Comparison of ENCODE assay signal across 15 cellular contexts in genomic region chr10:114311496-114312195, GRCh38.
DNase-seq lines count a peak whose midpoint lies in the region; ATAC-seq and TF ChIP-seq lines count a peak whose summit lies in the region.
"Had no signal": no experiment of that assay in that cellular context is flagged by ENCODE, and none has a peak within 500 bp of the region (broad histone marks: within the 10 kb centered on the region; RNA-seq: fewer than 3 reads in every experiment).

No MANE protein-coding gene starts in this region.

- DNase-seq in activated naive CD8-positive, alpha-beta T cell treated with anti-CD3 and anti-CD28 coated beads, Interleukin-2, amount 10 ng/mL, durations not matched to agents 7 days and 5 days: no peak
- DNase-seq in activated naive CD8-positive, alpha-beta T cell treated with anti-CD3 and anti-CD28 coated beads, Interleukin-2, amount 50 U/mL, for 24 hours: no peak
- DNase-seq in coronary artery (ENCODE audit: low spot score) (peak; percentile 41), posterior vena cava (ENCODE audit: low spot score) (peak; percentile 46), mesothelial cell of epicardium (ENCODE audit: low spot score in 2 of 2, unreplicated experiment in 2 of 2) (no peak)
- DNase-seq in effector memory CD4-positive, alpha-beta T cell: no peak
- DNase-seq in activated T-cell treated with anti-CD3 and anti-CD28 coated beads, Interleukin-2, amount 50 U/mL, for 24 hours: no peak
- DNase-seq: 8988T; ACHN; CD4-positive, CD25-positive, alpha-beta regulatory T cell; DMS53; GF-D8; HCEC 1CT had no signal

- H3K36me3 Mint-ChIP-seq in activated naive CD8-positive, alpha-beta T cell treated with anti-CD3 and anti-CD28 coated beads, Interleukin-2, amount 10 ng/mL, durations not matched to agents 7 days and 5 days: no peaks in the 10 kb centered on the region
- no peaks in the 10 kb centered on the region for H3K36me3 Mint-ChIP-seq in activated naive CD8-positive, alpha-beta T cell treated with anti-CD3 and anti-CD28 coated beads, Interleukin-2, amount 50 U/mL, for 24 hours (ENCODE audit: low read depth)
- no peaks in the 10 kb centered on the region for H3K36me3 Mint-ChIP-seq in activated T-cell treated with anti-CD3 and anti-CD28 coated beads, Interleukin-2, amount 50 U/mL, for 24 hours (ENCODE audit: low read depth)
- H3K36me3 Mint-ChIP-seq in mesothelial cell of epicardium: no peaks in the 10 kb centered on the region
- H3K36me3 Mint-ChIP-seq: CD4-positive, CD25-positive, alpha-beta regulatory T cell had no signal

- H3K4me1 ChIP-seq in effector memory CD4-positive, alpha-beta T cell (ENCODE audit: control insufficient read depth, insufficient read depth, low read length, poor library complexity, severe bottlenecking): no peaks in the 10 kb centered on the region

- H3K4me1 Mint-ChIP-seq in activated naive CD8-positive, alpha-beta T cell treated with anti-CD3 and anti-CD28 coated beads, Interleukin-2, amount 10 ng/mL, durations not matched to agents 7 days and 5 days: no peaks in the 10 kb centered on the region
- peaks cover 7% of the 10 kb centered on the region for H3K4me1 Mint-ChIP-seq in activated naive CD8-positive, alpha-beta T cell treated with anti-CD3 and anti-CD28 coated beads, Interleukin-2, amount 50 U/mL, for 24 hours
- peaks cover 2% of the 10 kb centered on the region for H3K4me1 Mint-ChIP-seq in activated T-cell treated with anti-CD3 and anti-CD28 coated beads, Interleukin-2, amount 50 U/mL, for 24 hours (ENCODE audit: low read depth)
- H3K4me1 Mint-ChIP-seq in mesothelial cell of epicardium: peaks cover 9% of the 10 kb centered on the region

- H3K9me3 Mint-ChIP-seq in activated naive CD8-positive, alpha-beta T cell treated with anti-CD3 and anti-CD28 coated beads, Interleukin-2, amount 10 ng/mL, durations not matched to agents 7 days and 5 days: no peaks in the 10 kb centered on the region
- H3K9me3 Mint-ChIP-seq in activated naive CD8-positive, alpha-beta T cell treated with anti-CD3 and anti-CD28 coated beads, Interleukin-2, amount 50 U/mL, for 24 hours: no peaks in the 10 kb centered on the region
- H3K9me3 Mint-ChIP-seq in activated T-cell treated with anti-CD3 and anti-CD28 coated beads, Interleukin-2, amount 50 U/mL, for 24 hours: no peaks in the 10 kb centered on the region
- H3K9me3 Mint-ChIP-seq in mesothelial cell of epicardium: no peaks in the 10 kb centered on the region
- H3K9me3 Mint-ChIP-seq: CD4-positive, CD25-positive, alpha-beta regulatory T cell had no signal

- no peaks in the 10 kb centered on the region for H3K9me3 ChIP-seq in effector memory CD4-positive, alpha-beta T cell (ENCODE audit: control insufficient read depth, low read length)
- H3K9me3 ChIP-seq: BLaER1 treated with 17β-estradiol and CSF1 and Interleukin-3, amounts not matched to agents 10 nM and 100 nM had no signal

- H3K4me3 Mint-ChIP-seq in activated naive CD8-positive, alpha-beta T cell treated with anti-CD3 and anti-CD28 coated beads, Interleukin-2, amount 10 ng/mL, durations not matched to agents 7 days and 5 days: no peak overlapping the region
- H3K4me3 Mint-ChIP-seq in activated naive CD8-positive, alpha-beta T cell treated with anti-CD3 and anti-CD28 coated beads, Interleukin-2, amount 50 U/mL, for 24 hours: no peak overlapping the region
- H3K4me3 Mint-ChIP-seq in activated T-cell treated with anti-CD3 and anti-CD28 coated beads, Interleukin-2, amount 50 U/mL, for 24 hours: no peak overlapping the region
- H3K4me3 Mint-ChIP-seq in mesothelial cell of epicardium: no peak overlapping the region
- H3K4me3 Mint-ChIP-seq: CD4-positive, CD25-positive, alpha-beta regulatory T cell had no signal

- peak overlapping the region; percentile 63 for H3K27ac Mint-ChIP-seq in activated naive CD8-positive, alpha-beta T cell treated with anti-CD3 and anti-CD28 coated beads, Interleukin-2, amount 10 ng/mL, durations not matched to agents 7 days and 5 days
- H3K27ac Mint-ChIP-seq in activated naive CD8-positive, alpha-beta T cell treated with anti-CD3 and anti-CD28 coated beads, Interleukin-2, amount 50 U/mL, for 24 hours: no peak overlapping the region
- H3K27ac Mint-ChIP-seq in activated T-cell treated with anti-CD3 and anti-CD28 coated beads, Interleukin-2, amount 50 U/mL, for 24 hours: no peak overlapping the region
- H3K27ac Mint-ChIP-seq in mesothelial cell of epicardium: no peak overlapping the region

- TF ChIP-seq CTCF in coronary artery (IDR thresholded peaks at IDR 0.05) (no peak), mesothelial cell of epicardium (IDR thresholded peaks at IDR 0.05; ENCODE audit: unreplicated experiment) (no peak)

- no peak overlapping the region for H3K4me3 ChIP-seq in coronary artery
- no peak overlapping the region for H3K4me3 ChIP-seq in effector memory CD4-positive, alpha-beta T cell (ENCODE audit: insufficient read depth, low read depth, low read length, poor library complexity, severe bottlenecking)
- H3K4me3 ChIP-seq: BLaER1 treated with 17β-estradiol and CSF1 and Interleukin-3, amounts not matched to agents 10 nM and 100 nM had no signal

- no peaks in the 10 kb centered on the region for H3K27me3 ChIP-seq in effector memory CD4-positive, alpha-beta T cell (replicated peaks; ENCODE audit: control insufficient read depth, insufficient read depth, low read length, poor library complexity, severe bottlenecking)
- H3K27me3 ChIP-seq: BLaER1 treated with 17β-estradiol and CSF1 and Interleukin-3, amounts not matched to agents 10 nM and 100 nM had no signal

- intact Hi-C loops in posterior vena cava (cut with DNase I): no loop called here

- no peaks in the 10 kb centered on the region for H3K36me3 ChIP-seq in effector memory CD4-positive, alpha-beta T cell (ENCODE audit: control insufficient read depth, insufficient read depth, low read length)
- H3K36me3 ChIP-seq: BLaER1 treated with 17β-estradiol and CSF1 and Interleukin-3, amounts not matched to agents 10 nM and 100 nM had no signal

- POLR2A ChIA-PET in activated naive CD8-positive, alpha-beta T cell treated with anti-CD3 and anti-CD28 coated beads, Interleukin-2, amount 10 ng/mL, durations not matched to agents 7 days and 5 days (lab: Charles Lee): no interaction called here

- no peak overlapping the region for H3K27ac ChIP-seq in coronary artery
- H3K27ac ChIP-seq in effector memory CD4-positive, alpha-beta T cell (ENCODE audit: insufficient read depth, low read length, poor library complexity, severe bottlenecking): no peak overlapping the region
- H3K27ac ChIP-seq: BLaER1 treated with 17β-estradiol and CSF1 and Interleukin-3, amounts not matched to agents 10 nM and 100 nM had no signal

- H3K27me3 Mint-ChIP-seq in activated naive CD8-positive, alpha-beta T cell treated with anti-CD3 and anti-CD28 coated beads, Interleukin-2, amount 10 ng/mL, durations not matched to agents 7 days and 5 days: peaks cover 3% of the 10 kb centered on the region
- peaks cover 2% of the 10 kb centered on the region for H3K27me3 Mint-ChIP-seq in activated naive CD8-positive, alpha-beta T cell treated with anti-CD3 and anti-CD28 coated beads, Interleukin-2, amount 50 U/mL, for 24 hours
- H3K27me3 Mint-ChIP-seq in activated T-cell treated with anti-CD3 and anti-CD28 coated beads, Interleukin-2, amount 50 U/mL, for 24 hours: no peaks in the 10 kb centered on the region
- H3K27me3 Mint-ChIP-seq in mesothelial cell of epicardium (ENCODE audit: low read depth): peaks cover 5% of the 10 kb centered on the region

- no peak for ATAC-seq in activated naive CD8-positive, alpha-beta T cell treated with anti-CD3 and anti-CD28 coated beads, Interleukin-2, amount 10 ng/mL, durations not matched to agents 7 days and 5 days (ENCODE audit: low read depth)
- no peak for ATAC-seq in activated naive CD8-positive, alpha-beta T cell treated with anti-CD3 and anti-CD28 coated beads, Interleukin-2, amount 50 U/mL, for 24 hours
- ATAC-seq: HepG2 had no signal

Comparison
In these comparisons a context has a peak if more than half of its experiments do, and no peak if none do; other contexts are left out.
1. DNase-seq: peak in coronary artery (single experiment) and posterior vena cava (single experiment); none in activated naive CD8-positive, alpha-beta T cell treated with anti-CD3 and anti-CD28 coated beads, Interleukin-2, amount 10 ng/mL, durations not matched to agents 7 days and 5 days (single experiment), activated naive CD8-positive, alpha-beta T cell treated with anti-CD3 and anti-CD28 coated beads, Interleukin-2, amount 50 U/mL, for 24 hours (single experiment), effector memory CD4-positive, alpha-beta T cell (0 of 3), activated T-cell treated with anti-CD3 and anti-CD28 coated beads, Interleukin-2, amount 50 U/mL, for 24 hours (single experiment) and mesothelial cell of epicardium (0 of 2).